24 cellular contexts compared by ENCODE assay signal in the genomic region with DNA sequence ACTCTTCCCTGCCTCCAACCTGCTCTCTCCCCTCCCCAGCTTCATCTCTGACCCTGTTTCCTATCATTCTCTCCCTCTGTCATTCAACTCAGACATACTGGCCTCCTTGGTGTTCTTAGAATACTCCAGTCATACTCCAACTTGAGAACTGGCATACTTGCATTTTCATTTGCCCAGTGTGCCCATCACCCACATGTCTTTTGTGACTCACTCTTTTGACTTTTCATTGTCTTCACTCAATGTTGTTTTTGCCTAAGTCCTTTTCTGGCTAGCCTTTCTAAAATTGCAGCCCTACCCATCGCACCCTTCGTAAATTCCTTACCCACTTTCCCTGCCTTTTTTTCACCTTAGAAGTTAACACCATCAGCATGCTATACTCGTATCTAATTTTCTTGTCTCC.
"Had no signal": no experiment of that assay in that cellular context is flagged by ENCODE, and none has a peak within 500 bp of the region (broad histone marks: within the 10 kb centered on the region; RNA-seq: fewer than 3 reads in every experiment).

No MANE protein-coding gene starts in this region.

- DNase-seq: dermis blood vessel endothelial cell; effector memory CD4-positive, alpha-beta T cell; erythroblast; head of caudate nucleus; mesendoderm; midbrain; naive thymus-derived CD4-positive, alpha-beta T cell; stimulated activated CD4-positive, alpha-beta T cell treated with anti-CD3 and anti-CD28 coated beads, Interleukin-2, amount 100 ng/mL, for 24 hours; stimulated activated CD4-positive, alpha-beta T cell treated with anti-CD3 and anti-CD28 coated beads, Interleukin-4, amount 100 ng/mL, for 24 hours; stimulated activated naive CD8-positive, alpha-beta T cell treated with anti-CD3 and anti-CD28 coated beads, Interleukin-15, Interleukin-2, amounts not matched to agents 100 U/mL and 50 U/mL, for 24 hours; substantia nigra; testis; tibial artery had no signal

- ATAC-seq: left lobe of liver; naive thymus-derived CD4-positive, alpha-beta T cell; sciatic nerve; stimulated activated effector memory CD8-positive, alpha-beta T cell treated with anti-CD3 and anti-CD28 coated beads, Interleukin-12 subunit alpha, Interleukin-12 subunit beta, amount 100 ng/mL, for 72 hours; stimulated activated naive CD8-positive, alpha-beta T cell treated with anti-CD3 and anti-CD28 coated beads, Interleukin-15, Interleukin-2, amounts not matched to agents 100 U/mL and 50 U/mL, for 24 hours had no signal

- H3K27ac Mint-ChIP-seq: nephron; neural progenitor cell; progenitor cell of endocrine pancreas; stimulated activated effector memory CD8-positive, alpha-beta T cell treated with anti-CD3 and anti-CD28 coated beads, Interleukin-12 subunit alpha, Interleukin-12 subunit beta, amount 100 ng/mL, for 72 hours; type B pancreatic cell had no signal

- H3K4me1 Mint-ChIP-seq: naive thymus-derived CD4-positive, alpha-beta T cell; stimulated activated effector memory CD8-positive, alpha-beta T cell treated with anti-CD3 and anti-CD28 coated beads, Interleukin-12 subunit alpha, Interleukin-12 subunit beta, amount 100 ng/mL, for 72 hours had no signal

- H3K9me3 ChIP-seq: right atrium auricular region, testis, tibial artery had no signal

- H3K36me3 Mint-ChIP-seq: naive thymus-derived CD4-positive, alpha-beta T cell; neural progenitor cell; stimulated activated effector memory CD8-positive, alpha-beta T cell treated with anti-CD3 and anti-CD28 coated beads, Interleukin-12 subunit alpha, Interleukin-12 subunit beta, amount 100 ng/mL, for 72 hours; type B pancreatic cell had no signal

- H3K4me3 Mint-ChIP-seq: naive thymus-derived CD4-positive, alpha-beta T cell; nephron; neural progenitor cell; stimulated activated effector memory CD8-positive, alpha-beta T cell treated with anti-CD3 and anti-CD28 coated beads, Interleukin-12 subunit alpha, Interleukin-12 subunit beta, amount 100 ng/mL, for 72 hours; type B pancreatic cell had no signal

- H2AFZ ChIP-seq: neural progenitor cell, parathyroid adenoma had no signal

- H3K4me2 ChIP-seq: neural progenitor cell had no signal

- H3K27ac ChIP-seq: coronary artery, neural progenitor cell, parathyroid adenoma, right atrium auricular region, testis, tibial artery had no signal

- H3K9me3 Mint-ChIP-seq: naive thymus-derived CD4-positive, alpha-beta T cell; nephron; neural progenitor cell; stimulated activated effector memory CD8-positive, alpha-beta T cell treated with anti-CD3 and anti-CD28 coated beads, Interleukin-12 subunit alpha, Interleukin-12 subunit beta, amount 100 ng/mL, for 72 hours had no signal

- H3K36me3 ChIP-seq: neural progenitor cell, right atrium auricular region, tibial artery had no signal

- H3K9ac ChIP-seq: neural progenitor cell, parathyroid adenoma had no signal

- H3K4me1 ChIP-seq: parathyroid adenoma, right atrium auricular region, testis, tibial artery had no signal

- H3K4me3 ChIP-seq: coronary artery, lung, neural progenitor cell, right atrium auricular region, testis, tibial artery had no signal

- H3K27me3 Mint-ChIP-seq: progenitor cell of endocrine pancreas, type B pancreatic cell had no signal

- H3K27me3 ChIP-seq: neural progenitor cell, right atrium auricular region, testis, tibial artery had no signal

- H3K79me2 ChIP-seq: parathyroid adenoma had no signal
